Comparison of ENCODE assay signal across 9 cellular contexts in the genomic region with DNA sequence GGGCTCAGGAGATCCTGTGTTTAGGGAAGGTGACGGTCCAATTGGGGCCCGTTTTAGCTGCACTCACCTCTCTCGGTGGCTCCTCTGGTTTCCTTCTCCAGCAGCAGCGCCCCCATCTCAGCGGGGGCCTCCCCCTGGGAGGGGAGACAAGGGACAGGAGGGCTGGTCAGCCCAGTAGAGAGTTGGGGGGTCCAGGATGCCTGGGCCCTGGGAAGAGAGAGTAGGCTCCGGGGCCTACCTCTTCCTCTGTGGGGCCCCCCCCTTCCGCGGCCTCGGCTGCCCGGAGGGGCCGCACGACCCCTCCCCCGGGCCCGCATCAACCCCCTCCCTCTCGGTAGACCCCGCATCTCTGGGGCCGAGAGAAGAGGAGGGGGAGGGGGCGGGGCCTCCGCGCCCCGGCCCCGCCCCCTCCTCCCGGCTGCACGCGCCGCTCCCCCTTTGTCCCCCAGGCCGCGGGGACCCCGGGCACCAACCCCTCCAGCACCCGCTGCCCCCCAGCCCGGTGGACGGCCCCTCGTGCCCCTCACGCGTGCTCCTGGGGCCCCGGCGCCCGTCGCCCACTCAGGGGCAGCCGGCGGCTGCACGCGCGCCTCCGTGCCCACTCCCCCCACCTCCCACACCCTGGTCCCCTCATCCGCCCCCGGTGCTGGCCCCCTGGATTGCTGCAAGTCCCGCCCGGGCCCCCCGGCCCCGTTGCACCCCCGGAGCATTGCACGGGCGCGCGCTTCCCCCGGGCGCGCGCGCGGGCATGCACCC. TPM values are rescaled to one million over a fixed set of nuclear protein-coding genes. Genes with fewer than 3 reads are reported as not detected.
DNase-seq lines count a peak whose midpoint lies in the region; ATAC-seq and TF ChIP-seq lines count a peak whose summit lies in the region.
"Had no signal": no experiment of that assay in that cellular context is flagged by ENCODE, and none has a peak within 500 bp of the region (broad histone marks: within the 10 kb centered on the region; RNA-seq: fewer than 3 reads in every experiment).

No MANE protein-coding gene starts in this region.

- H3K27ac ChIP-seq in tibial nerve: peak overlapping the region; percentile 87 to 92 (median 89)

- WGBS in lower leg skin, 2 donors: 1 to 3% methylated on average over 21 to 41 of the region's 62 CpGs
- 1 to 4% methylated on average over 8 to 23 of the region's 62 CpGs for WGBS in tibial nerve, 2 donors

- H3K4me1 ChIP-seq in tibial nerve: peaks cover 0 to 46% (median 12%) of the 10 kb centered on the region in 4 donors

- in situ Hi-C loops in astrocyte of the spinal cord (cut with HindIII; ENCODE audit: low sequenced_read_pairs): no loop called here

- intact Hi-C loops in lower leg skin (cut with DNase I; ENCODE audit: low total_unique reads): no loop called here

- TF ChIP-seq CTCF in AG09309 (IDR thresholded peaks at IDR 0.05; ENCODE audit: control insufficient read depth, insufficient read depth, low read depth, low read length, missing control alignments): no peak
- no peak for TF ChIP-seq CTCF in astrocyte of the spinal cord (IDR thresholded peaks at IDR 0.05; ENCODE audit: low read depth, low read length)
- TF ChIP-seq CTCF in lower leg skin (IDR thresholded peaks at IDR 0.05): no peak
- no peak for TF ChIP-seq CTCF in tibial nerve (IDR thresholded peaks at IDR 0.05)

- ATAC-seq in HG03039 (IDR thresholded peaks at IDR 0.05; ENCODE audit: unreplicated experiment) (peak; percentile 6), HG02884 (IDR thresholded peaks at IDR 0.05; ENCODE audit: unreplicated experiment) (no peak), GM18511 (IDR thresholded peaks at IDR 0.05; ENCODE audit: unreplicated experiment) (no peak), GM21825 (IDR thresholded peaks at IDR 0.05; ENCODE audit: unreplicated experiment) (no peak)

- H3K4me3 ChIP-seq in AG09309 (ENCODE audit: control insufficient read depth, low read depth, low read length): peak overlapping the region; percentile 71
- H3K4me3 ChIP-seq in astrocyte of the spinal cord (ENCODE audit: low read depth, low read length): peak overlapping the region; percentile 92
- peak overlapping the region; percentile 88 for H3K4me3 ChIP-seq in lower leg skin (ENCODE audit: low read depth, poor library complexity, severe bottlenecking)
- H3K4me3 ChIP-seq in tibial nerve: peak overlapping the region; percentile 59 to 92 (median 82)

- DNase-seq in AG09309 (ENCODE audit: low read depth) (no peak), astrocyte of the spinal cord (ENCODE audit: low read depth, low spot score) (no peak), lower leg skin (ENCODE audit: low spot score in 2 of 2) (no peak), tibial nerve (ENCODE audit: low spot score in 2 of 2) (no peak)

- no peak for TF ChIP-seq POLR2A in lower leg skin (IDR thresholded peaks at IDR 0.05)
- no peak for TF ChIP-seq POLR2A in tibial nerve (IDR thresholded peaks at IDR 0.05)

- no peaks in the 10 kb centered on the region for H3K9me3 ChIP-seq in tibial nerve

- H3K36me3 ChIP-seq in tibial nerve: peaks cover 2 to 49% (median 11%) of the 10 kb centered on the region in 3 donors

- H3K27me3 ChIP-seq in tibial nerve: no peaks in the 10 kb centered on the region

- TF ChIP-seq EP300 in tibial nerve (IDR thresholded peaks at IDR 0.05): no peak

RNA-seq across cellular contexts. Expression of gene EHMT2, which starts 0.5 kb away (rescaled TPM):
- total RNA-seq in lower leg skin (10 to 100 TPM; 25.5 to 39.3 (median 33.6) TPM), tibial nerve (10 to 100 TPM; 38.2 to 63.9 (median 46.8) TPM)

RNA-seq across cellular contexts. Expression of gene ZBTB12, which starts 4.9 kb away (rescaled TPM):
- 1 to 10 TPM in 1 of 4 donors, under 1 TPM in 3; 0.25 to 1.6 (median 0.77) TPM for total RNA-seq in lower leg skin
- 1 to 10 TPM in 3 of 4 donors, under 1 TPM in 1; 0.63 to 3.5 (median 2.9) TPM for total RNA-seq in tibial nerve

RNA-seq across cellular contexts. Expression of gene SLC44A4, which starts 18.2 kb away (rescaled TPM):
- 1 to 10 TPM; 1.6 to 5.2 (median 3.2) TPM for total RNA-seq in lower leg skin
- under 1 TPM in 3 of 4 donors, not detected in 1; 0.22 to 0.84 (median 0.59) TPM for total RNA-seq in tibial nerve
- total RNA-seq: frontal cortex had no signal

RNA-seq across cellular contexts. Expression of gene C2, which starts 30.5 kb away (rescaled TPM):
- total RNA-seq in lower leg skin (1 to 10 TPM; 4.9 to 7.7 (median 6.7) TPM), tibial nerve (10 to 100 TPM in 1 of 4 donors, 1 to 10 TPM in 3; 4.6 to 17.4 (median 6.1) TPM)

RNA-seq across cellular contexts. Expression of gene NEU1, which starts 34.4 kb away (rescaled TPM):
- 10 to 100 TPM; 29.1 to 47.6 (median 39.6) TPM for total RNA-seq in lower leg skin
- total RNA-seq in tibial nerve: 10 to 100 TPM; 25.8 to 44.6 (median 33.8) TPM
